ENCODE assay signal across 1 cellular context in genomic region chr1:115117303-115117702, GRCh38.
TF ChIP-seq lines count a peak whose summit lies in the region.

No MANE protein-coding gene starts in this region.

TF ChIP-seq in HCT116, 20 proteins besides CTCF, POLR2A, EP300 and RAD21 (continued from another document):
- no peak for TF ChIP-seq REST (IDR thresholded peaks at IDR 0.05; ENCODE audit: low read depth)
- TF ChIP-seq, protein P1, sequence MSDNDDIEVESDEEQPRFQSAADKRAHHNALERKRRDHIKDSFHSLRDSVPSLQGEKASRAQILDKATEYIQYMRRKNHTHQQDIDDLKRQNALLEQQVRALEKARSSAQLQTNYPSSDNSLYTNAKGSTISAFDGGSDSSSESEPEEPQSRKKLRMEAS (IDR thresholded peaks at IDR 0.05) = no peak
